ENCODE assay signal across 20 cellular contexts in genomic region chr10:71580926-71581325, GRCh38.
"Had no signal": no experiment of that assay in that cellular context is flagged by ENCODE, and none has a peak within 500 bp of the region (broad histone marks: within the 10 kb centered on the region; RNA-seq: fewer than 3 reads in every experiment).

No MANE protein-coding gene starts in this region.

- DNase-seq: esophagus squamous epithelium; foreskin fibroblast; glutamatergic neuron; islet precursor cell; left cardiac atrium; left ventricle myocardium inferior; lower lobe of right lung; stimulated activated CD4-positive, alpha-beta T cell treated with anti-CD3 and anti-CD28 coated beads, Interleukin-2, amount 100 ng/mL, for 24 hours; stimulated activated CD4-positive, alpha-beta T cell treated with anti-CD3 and anti-CD28 coated beads, Interleukin-4, amount 100 ng/mL, for 4 hours; stimulated activated naive B cell treated with anti-CD40 and anti-IgM and Interleukin-4, amounts not matched to agents 10 μg/mL and 1 μg/mL and 100 μg/mL, for 72 hours; upper lobe of right lung had no signal

- H3K27ac ChIP-seq: esophagus squamous epithelium, gastroesophageal sphincter, left ventricle myocardium inferior, lower lobe of right lung, neural progenitor cell, skin epidermis, suprapubic skin, tibial nerve, upper lobe of right lung, vagina had no signal

- H3K4me1 ChIP-seq: left ventricle myocardium inferior, lower lobe of right lung had no signal

- FAIRE-seq: colon had no signal

- H3K4me3 ChIP-seq: esophagus squamous epithelium, gastroesophageal sphincter, left ventricle myocardium inferior, lower lobe of right lung, neural progenitor cell, skin epidermis, suprapubic skin, tibial nerve, upper lobe of right lung, vagina had no signal

- H3K27me3 ChIP-seq: gastroesophageal sphincter, neural progenitor cell, suprapubic skin, tibial nerve, upper lobe of right lung, vagina had no signal

- ATAC-seq: gastroesophageal sphincter; left cardiac atrium; lower lobe of right lung; natural killer cell treated with Interleukin-12 subunit alpha and Interleukin-12 subunit beta and Interleukin-15 and Interleukin-18, amount 100 ng/mL, for 72 hours; sciatic nerve; stimulated activated naive B cell treated with anti-CD40 and anti-IgM and Interleukin-4, amounts not matched to agents 10 μg/mL and 1 μg/mL and 100 μg/mL, for 72 hours; upper lobe of right lung had no signal

- H3K9ac ChIP-seq: neural progenitor cell had no signal

- H3K9me3 ChIP-seq: esophagus squamous epithelium, gastroesophageal sphincter, left ventricle myocardium inferior, lower lobe of right lung, suprapubic skin, tibial nerve, upper lobe of right lung, vagina had no signal

- H3K36me3 ChIP-seq: esophagus squamous epithelium, gastroesophageal sphincter, left ventricle myocardium inferior, lower lobe of right lung, neural progenitor cell, suprapubic skin, tibial nerve, upper lobe of right lung, vagina had no signal
